19 cellular contexts compared by ENCODE assay signal in genomic region chr17:4150106-4150505, GRCh38. TPM values are rescaled to one million over a fixed set of nuclear protein-coding genes. Genes with fewer than 3 reads are reported as not detected.
A peak's percentile ranks its signal among the peaks of the same experiment; 100 is the strongest.
DNase-seq lines count a peak whose midpoint lies in the region; ATAC-seq, FAIRE-seq and TF ChIP-seq lines count a peak whose summit lies in the region.
"Had no signal": no experiment of that assay in that cellular context is flagged by ENCODE, and none has a peak within 500 bp of the region (broad histone marks: within the 10 kb centered on the region; RNA-seq: fewer than 3 reads in every experiment).

No MANE protein-coding gene starts in this region.

- no peaks in the 10 kb centered on the region for H3K27me3 Mint-ChIP-seq in neural crest cell (ENCODE audit: low read depth)
- H3K27me3 Mint-ChIP-seq: CD8-positive, alpha-beta memory T cell; IgD-negative memory B cell had no signal

- POLR2A ChIA-PET in HEK293T (lab: Yijun Ruan, JAX), result interaction anchor here (1.2 kb wide), 1 partner anchor 11 kb away, joined by 5 read pairs; no protein-coding TSS in a partner anchor

- 79% methylated on average over 6 of the region's 6 CpGs for WGBS in right lobe of liver (ENCODE audit: insufficient coverage, low coverage, low lambda C conversion rate, missing lambda C conversion rate)

- FAIRE-seq in bronchial epithelial cell (lab: Jason Lieb, UNC), result peak; percentile 36
- FAIRE-seq: A204.1, D721Med had no signal

- no peaks in the 10 kb centered on the region for H3K9me3 ChIP-seq in right lobe of liver
- H3K9me3 ChIP-seq: BLaER1 treated with 17β-estradiol and CSF1 and Interleukin-3, amounts not matched to agents 10 nM and 100 nM had no signal

- H3K9me3 Mint-ChIP-seq in neural crest cell, result no peaks in the 10 kb centered on the region
- H3K9me3 Mint-ChIP-seq: CD8-positive, alpha-beta memory T cell; IgD-negative memory B cell had no signal

- no peaks in the 10 kb centered on the region for H3K4me1 Mint-ChIP-seq in neural crest cell

- intact Hi-C loops in Right ventricle myocardium superior (cut with DNase I), result no loop called here
- intact Hi-C loops in right lobe of liver (cut with DNase I), result no loop called here

- DNase-seq in ELF-1 (ENCODE audit: low read depth, low spot score) (peak; percentile 15), NB4 (ENCODE audit: low read depth) (peak; percentile 63), bronchial epithelial cell (ENCODE audit: low read depth) (no peak), neural crest cell (ENCODE audit: low read depth, low spot score) (no peak), Right ventricle myocardium superior (no peak), HEK293T (ENCODE audit: extremely low spot score) (no peak), right lobe of liver (no peak)
- DNase-seq: CD8-positive, alpha-beta memory T cell; DMS79; GOT3; NCI-H1048; NCI-H1436 treated with DMSO at 0.1 percent for 48 hours; NCI-H2029 treated with DMSO at 0.1 percent for 48 hours; NCI-H748 treated with DMSO at 0.1 percent for 48 hours; PC-9 had no signal

- H3K4me3 ChIP-seq in NB4 (ENCODE audit: low read depth, low read length) (no peak overlapping the region), bronchial epithelial cell (ENCODE audit: low read depth, low read length) (no peak overlapping the region), right lobe of liver (no peak overlapping the region)
- H3K4me3 ChIP-seq: BLaER1 treated with 17β-estradiol and CSF1 and Interleukin-3, amounts not matched to agents 10 nM and 100 nM; PC-9 had no signal

- CTCF ChIA-PET in HEK293T (lab: Yijun Ruan, JAX), result no interaction called here

- TF ChIP-seq CTCF in NB4 (IDR thresholded peaks at IDR 0.05; ENCODE audit: low read depth, low read length) (no peak), bronchial epithelial cell (IDR thresholded peaks at IDR 0.05; ENCODE audit: insufficient read depth, low read length, severe bottlenecking) (no peak), neural crest cell (conservative IDR thresholded peaks at IDR 0.05) (no peak), right lobe of liver (IDR thresholded peaks at IDR 0.05) (no peak)

- peak overlapping the region; percentile 23 for H3K4me3 Mint-ChIP-seq in neural crest cell
- H3K4me3 Mint-ChIP-seq: CD8-positive, alpha-beta memory T cell had no signal

- ATAC-seq in Right ventricle myocardium superior (ENCODE audit: poor library complexity), result no peak
- ATAC-seq in right lobe of liver, result no peak

- TF ChIP-seq POLR2A in NB4 (IDR thresholded peaks at IDR 0.05; ENCODE audit: extremely low read depth, insufficient read length), result no peak
- no peak for TF ChIP-seq POLR2A in right lobe of liver (IDR thresholded peaks at IDR 0.05)

- H3K36me3 Mint-ChIP-seq in neural crest cell (ENCODE audit: low read depth), result no peaks in the 10 kb centered on the region

- no peaks in the 10 kb centered on the region for H3K27me3 ChIP-seq in bronchial epithelial cell (ENCODE audit: control insufficient read depth, insufficient read depth, low read length)
- H3K27me3 ChIP-seq in right lobe of liver, result no peaks in the 10 kb centered on the region
- H3K27me3 ChIP-seq: BLaER1 treated with 17β-estradiol and CSF1 and Interleukin-3, amounts not matched to agents 10 nM and 100 nM had no signal

- no peak overlapping the region for H3K27ac ChIP-seq in right lobe of liver
- H3K27ac ChIP-seq: BLaER1 treated with 17β-estradiol and CSF1 and Interleukin-3, amounts not matched to agents 10 nM and 100 nM; PC-9 had no signal

- H3K4me1 ChIP-seq in right lobe of liver, result peaks cover 0 to 11% (median 0%) of the 10 kb centered on the region in 4 donors

- no peak overlapping the region for H3K27ac Mint-ChIP-seq in neural crest cell (ENCODE audit: unreplicated experiment)

- no peaks in the 10 kb centered on the region for H3K36me3 ChIP-seq in bronchial epithelial cell (ENCODE audit: control insufficient read depth, insufficient read depth, low read length)
- peaks cover 0 to 4% (median 0%) of the 10 kb centered on the region in 4 donors for H3K36me3 ChIP-seq in right lobe of liver

TF ChIP-seq in HEK293T, 16 proteins besides CTCF, POLR2A, EP300 and RAD21:
- TF ChIP-seq PKNOX1 (IDR thresholded peaks at IDR 0.05), result no peak
- no peak for TF ChIP-seq ARNT (IDR thresholded peaks at IDR 0.05)
- no peak for TF ChIP-seq BHLHE40 (IDR thresholded peaks at IDR 0.05; ENCODE audit: borderline replicate concordance)
- TF ChIP-seq CTBP1 (IDR thresholded peaks at IDR 0.05; ENCODE audit: borderline replicate concordance), result no peak
- no peak for TF ChIP-seq FOXK2 (IDR thresholded peaks at IDR 0.05)
- no peak for TF ChIP-seq ELF4 (IDR thresholded peaks at IDR 0.05)
- TF ChIP-seq ZNF384 (IDR thresholded peaks at IDR 0.05), result no peak
- TF ChIP-seq FOXM1 (IDR thresholded peaks at IDR 0.05; ENCODE audit: borderline replicate concordance), result no peak

RNA-seq across cellular contexts. Expression of gene CYB5D2, which starts 7.1 kb away (rescaled TPM):
- 12.9 and 13.3 TPM in 2 replicates for total RNA-seq in bronchial epithelial cell
- 12.1 and 12.9 TPM in 2 replicates for total RNA-seq in neural crest cell
- total RNA-seq in Right ventricle myocardium superior, result 7.0 TPM
- total RNA-seq in right lobe of liver, result 10 to 100 TPM; 10.4 to 22.8 (median 14.8) TPM

RNA-seq across cellular contexts. Expression of gene ZZEF1, which starts 7.3 kb away (rescaled TPM):
- total RNA-seq in bronchial epithelial cell (17.1 and 19.7 TPM in 2 replicates), neural crest cell (26.9 and 28.0 TPM in 2 replicates), Right ventricle myocardium superior (32.1 TPM), right lobe of liver (10 to 100 TPM; 17.1 to 24.9 (median 21.0) TPM)

Comparison
In these comparisons a context has a peak if more than half of its experiments do, and no peak if none do; other contexts are left out.
1. DNase-seq: peak in ELF-1 (single experiment) and NB4 (single experiment); none in bronchial epithelial cell (single experiment), neural crest cell (single experiment), Right ventricle myocardium superior (single experiment), HEK293T (single experiment) and right lobe of liver (0 of 3).